Comparison of ENCODE assay signal across 10 cellular contexts in the genomic region with DNA sequence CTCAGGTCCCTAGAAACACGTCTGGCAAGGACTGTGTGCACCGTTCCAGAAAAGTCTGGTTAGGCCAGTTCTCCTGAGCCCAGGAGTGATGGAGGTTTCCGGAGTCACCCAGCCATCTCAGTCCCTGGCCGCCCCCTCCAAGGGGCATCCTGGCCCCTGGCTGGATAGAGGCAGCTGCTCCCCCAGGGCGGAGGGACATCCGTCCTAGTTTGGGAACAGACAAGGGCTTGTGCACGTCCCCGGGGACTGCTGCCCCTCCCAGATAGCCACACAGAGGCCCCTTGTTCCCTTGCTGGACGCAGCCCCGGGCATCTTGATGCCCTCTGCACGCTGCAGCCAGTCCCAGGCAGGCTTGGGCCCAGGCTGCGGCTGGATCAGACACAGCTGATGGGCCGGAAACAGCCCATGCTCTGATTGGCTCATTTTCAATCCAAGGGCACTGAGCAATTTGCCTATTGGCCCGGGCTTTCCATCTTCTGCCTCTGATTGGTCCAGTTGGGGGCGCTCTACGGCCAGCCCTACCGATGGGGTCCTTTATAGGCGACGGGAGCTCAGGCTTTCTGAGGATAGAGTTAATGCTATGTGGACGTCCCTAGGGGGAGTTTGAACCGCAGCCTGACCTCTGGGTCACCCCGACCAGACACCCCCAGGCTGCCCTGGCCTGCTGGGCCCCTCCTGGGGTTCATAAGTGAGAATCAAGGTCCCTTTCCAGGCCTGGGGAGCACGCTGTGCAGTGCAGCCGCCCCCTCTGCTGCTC. TPM values are rescaled to one million over a fixed set of nuclear protein-coding genes. Genes with fewer than 3 reads are reported as not detected.
DNase-seq lines count a peak whose midpoint lies in the region; TF ChIP-seq lines count a peak whose summit lies in the region.
"Had no signal": no experiment of that assay in that cellular context is flagged by ENCODE, and none has a peak within 500 bp of the region (broad histone marks: within the 10 kb centered on the region; RNA-seq: fewer than 3 reads in every experiment).

No MANE protein-coding gene starts in this region.

- H3K9me3 ChIP-seq in liver (ENCODE audit: control insufficient read depth in 4 of 4, low read length in 3 of 4) (no peaks in the 10 kb centered on the region), suprapubic skin (no peaks in the 10 kb centered on the region)

- H3K36me3 Mint-ChIP-seq in HFFc6 (ENCODE audit: low read depth) = peaks cover 8% of the 10 kb centered on the region; the same call in 1 of the 2 replicates

- peaks cover 25% of the 10 kb centered on the region for H3K4me1 Mint-ChIP-seq in HFFc6 (ENCODE audit: low read depth)

- no peak for DNase-seq in HFFc6
- peak in 1 of 2 donors; percentile 82 for DNase-seq in suprapubic skin (ENCODE audit: low spot score in 2 of 2)
- no peak for DNase-seq in NCI-H510A treated with DMSO at 0.1 percent for 48 hours (lab: John Stamatoyannopoulos, UW)
- DNase-seq in NOMO-1 treated with DMSO at 0.1 percent for 48 hours (lab: John Stamatoyannopoulos, UW; ENCODE audit: unreplicated experiment) = no peak
- DNase-seq in NCI-H526 (lab: John Stamatoyannopoulos, UW) = no peak
- no peak for DNase-seq in NCI-H1436 treated with DMSO at 0.1 percent for 48 hours (lab: John Stamatoyannopoulos, UW)
- DNase-seq: NCI-H1417 treated with DMSO at 0.1 percent for 48 hours had no signal

- TF ChIP-seq CTCF in HFFc6 (IDR thresholded peaks at IDR 0.05) = peak; percentile 62
- no peak for TF ChIP-seq CTCF in liver (IDR thresholded peaks at IDR 0.05; ENCODE audit: low read depth, low read length, missing input control)
- TF ChIP-seq CTCF in suprapubic skin (IDR thresholded peaks at IDR 0.05) = no peak

- H3K27ac Mint-ChIP-seq in HFFc6 = peak overlapping the region; percentile 98
- H3K27ac Mint-ChIP-seq: T-helper 2 cell treated with Interferon-gamma antibody and Interleukin-4, amounts not matched to agents 5 μg/mL and 100 μg/mL, for 36 hours had no signal

- TF ChIP-seq POLR2A in suprapubic skin (IDR thresholded peaks at IDR 0.05) = no peak

- TF ChIP-seq RAD21 in liver (IDR thresholded peaks at IDR 0.05) = no peak

- peaks cover 0 to 15% (median 8%) of the 10 kb centered on the region in 4 donors for H3K4me1 ChIP-seq in liver (ENCODE audit: control insufficient read depth in 4 of 4, insufficient read depth in 4 of 4, low read length in 3 of 4)
- peaks cover 55% of the 10 kb centered on the region for H3K4me1 ChIP-seq in suprapubic skin

- no peaks in the 10 kb centered on the region for H3K27me3 ChIP-seq in liver (ENCODE audit: control insufficient read depth in 4 of 4, insufficient read depth in 4 of 4, low read length in 3 of 4)
- H3K27me3 ChIP-seq in suprapubic skin = no peaks in the 10 kb centered on the region

- peaks cover 0 to 3% (median 0%) of the 10 kb centered on the region in 4 donors for H3K36me3 ChIP-seq in liver (ENCODE audit: control insufficient read depth in 4 of 4, insufficient read depth in 3 of 4, low read depth in 1 of 4, low read length in 3 of 4)
- H3K36me3 ChIP-seq in suprapubic skin = peaks cover 15% of the 10 kb centered on the region

- no peak for TF ChIP-seq EP300 in suprapubic skin (IDR thresholded peaks at IDR 0.05)

- peaks cover 2% of the 10 kb centered on the region; the same call in 1 of the 2 replicates for H3K27me3 Mint-ChIP-seq in HFFc6 (ENCODE audit: insufficient read depth)

- H3K9ac ChIP-seq in liver (ENCODE audit: low read depth in 1 of 2, low read length in 2 of 2) = no peak overlapping the region

- H3K4me3 Mint-ChIP-seq in HFFc6 = peak overlapping the region; percentile 37; the same call in 1 of the 2 replicates
- H3K4me3 Mint-ChIP-seq: T-helper 2 cell treated with Interferon-gamma antibody and Interleukin-4, amounts not matched to agents 5 μg/mL and 100 μg/mL, for 36 hours had no signal

- H3K27ac ChIP-seq in cingulate gyrus (ENCODE audit: low read depth, low read length) (peak overlapping the region; percentile 93), liver (ENCODE audit: low read depth in 1 of 2, low read length in 2 of 2) (peak overlapping the region; percentile 2 to 28), suprapubic skin (peak overlapping the region; percentile 82)

- H3K4me3 ChIP-seq in liver (ENCODE audit: low read depth in 1 of 3, low read length in 3 of 3) = no peak overlapping the region
- H3K4me3 ChIP-seq in suprapubic skin = peak overlapping the region; percentile 15

- no peaks in the 10 kb centered on the region for H3K9me3 Mint-ChIP-seq in HFFc6
- H3K9me3 Mint-ChIP-seq: T-helper 2 cell treated with Interferon-gamma antibody and Interleukin-4, amounts not matched to agents 5 μg/mL and 100 μg/mL, for 36 hours had no signal

- 86% methylated on average over 24 of the region's 24 CpGs for WGBS in liver
- WGBS in suprapubic skin = 61% methylated on average over 12 of the region's 24 CpGs

TF ChIP-seq in liver, 16 proteins besides CTCF, POLR2A, EP300 and RAD21 (continues in another document):
- TF ChIP-seq, protein P1, sequence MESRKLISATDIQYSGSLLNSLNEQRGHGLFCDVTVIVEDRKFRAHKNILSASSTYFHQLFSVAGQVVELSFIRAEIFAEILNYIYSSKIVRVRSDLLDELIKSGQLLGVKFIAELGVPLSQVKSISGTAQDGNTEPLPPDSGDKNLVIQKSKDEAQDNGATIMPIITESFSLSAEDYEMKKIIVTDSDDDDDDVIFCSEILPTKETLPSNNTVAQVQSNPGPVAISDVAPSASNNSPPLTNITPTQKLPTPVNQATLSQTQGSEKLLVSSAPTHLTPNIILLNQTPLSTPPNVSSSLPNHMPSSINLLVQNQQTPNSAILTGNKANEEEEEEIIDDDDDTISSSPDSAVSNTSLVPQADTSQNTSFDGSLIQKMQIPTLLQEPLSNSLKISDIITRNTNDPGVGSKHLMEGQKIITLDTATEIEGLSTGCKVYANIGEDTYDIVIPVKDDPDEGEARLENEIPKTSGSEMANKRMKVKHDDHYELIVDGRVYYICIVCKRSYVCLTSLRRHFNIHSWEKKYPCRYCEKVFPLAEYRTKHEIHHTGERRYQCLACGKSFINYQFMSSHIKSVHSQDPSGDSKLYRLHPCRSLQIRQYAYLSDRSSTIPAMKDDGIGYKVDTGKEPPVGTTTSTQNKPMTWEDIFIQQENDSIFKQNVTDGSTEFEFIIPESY (IDR thresholded peaks at IDR 0.05) = no peak
- no peak for TF ChIP-seq GABPA (IDR thresholded peaks at IDR 0.05 in 1 of 2, conservative IDR thresholded peaks at IDR 0.05 in 1 of 2)
- TF ChIP-seq SP1 (IDR thresholded peaks at IDR 0.05) = no peak
- TF ChIP-seq, protein P2, sequence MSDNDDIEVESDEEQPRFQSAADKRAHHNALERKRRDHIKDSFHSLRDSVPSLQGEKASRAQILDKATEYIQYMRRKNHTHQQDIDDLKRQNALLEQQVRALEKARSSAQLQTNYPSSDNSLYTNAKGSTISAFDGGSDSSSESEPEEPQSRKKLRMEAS (IDR thresholded peaks at IDR 0.05) = no peak
- no peak for TF ChIP-seq HNF4A (conservative IDR thresholded peaks at IDR 0.05)
- no peak for TF ChIP-seq RXRA (IDR thresholded peaks at IDR 0.05)
- TF ChIP-seq, protein P3, sequence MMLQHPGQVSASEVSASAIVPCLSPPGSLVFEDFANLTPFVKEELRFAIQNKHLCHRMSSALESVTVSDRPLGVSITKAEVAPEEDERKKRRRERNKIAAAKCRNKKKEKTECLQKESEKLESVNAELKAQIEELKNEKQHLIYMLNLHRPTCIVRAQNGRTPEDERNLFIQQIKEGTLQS (IDR thresholded peaks at IDR 0.05) = no peak
- TF ChIP-seq EGR1 (IDR thresholded peaks at IDR 0.05; ENCODE audit: low read depth in 2 of 2) = no peak
- no peak for TF ChIP-seq FOXA2 (IDR thresholded peaks at IDR 0.05)
- no peak for TF ChIP-seq HNF4G (IDR thresholded peaks at IDR 0.05)
- no peak for TF ChIP-seq NR2F2 (IDR thresholded peaks at IDR 0.05)
- TF ChIP-seq YY1 (IDR thresholded peaks at IDR 0.05) = no peak
- TF ChIP-seq TAF1 (conservative IDR thresholded peaks at IDR 0.05) = no peak
- TF ChIP-seq FOXA1 (IDR thresholded peaks at IDR 0.05) = no peak
- TF ChIP-seq JUND (IDR thresholded peaks at IDR 0.05) = no peak

RNA-seq across cellular contexts. Expression of a gene that starts 3.7 kb away (rescaled TPM):
- total RNA-seq in HFFc6 (2021; fragmentation: NEBNext Ultra II Directional; extraction: Animal tissue kit (Norgen Biotek cat#: 25700)) = 10 to 100 TPM; 16.8 to 22.0 (median 20.5) TPM
- total RNA-seq in liver (1 to 10 TPM; 2.6 to 4.8 TPM), suprapubic skin (1 to 10 TPM; 3.9 to 9.9 (median 8.6) TPM)
- 1 to 10 TPM; 1.2 to 4.0 TPM for polyA plus RNA-seq in liver

RNA-seq across cellular contexts. Expression of a gene that starts 24.6 kb away (rescaled TPM):
- total RNA-seq in HFFc6 (2021; fragmentation: NEBNext Ultra II Directional; extraction: Animal tissue kit (Norgen Biotek cat#: 25700)) = 10 to 100 TPM; 69.5 to 83.0 (median 72.0) TPM
- total RNA-seq in liver (10 to 100 TPM; 21.5 to 23.4 TPM), suprapubic skin (100 to 1,000 TPM in 1 of 4 donors, 10 to 100 TPM in 3; 53.3 to 108 (median 77.3) TPM)
- polyA plus RNA-seq in liver = 10 to 100 TPM; 44.0 to 74.8 TPM

RNA-seq across cellular contexts. Expression of a gene that starts 32.6 kb away (rescaled TPM):
- 100 to 1,000 TPM in 5 of 6 experiments, 10 to 100 TPM in 1; 74.5 to 135 (median 125) TPM for total RNA-seq in HFFc6 (2021; fragmentation: NEBNext Ultra II Directional; extraction: Animal tissue kit (Norgen Biotek cat#: 25700))
- total RNA-seq in liver = 10 to 100 TPM; 19.7 to 47.1 TPM
- 10 to 100 TPM in 1 of 2 donors, 1 to 10 TPM in 1; 8.7 to 20.3 TPM for polyA plus RNA-seq in liver
- 10 to 100 TPM; 36.1 to 54.4 (median 44.2) TPM for total RNA-seq in suprapubic skin

RNA-seq across cellular contexts. Expression of a gene that starts 43.5 kb away (rescaled TPM):
- total RNA-seq in HFFc6 (2021; fragmentation: NEBNext Ultra II Directional; extraction: Animal tissue kit (Norgen Biotek cat#: 25700)) = 10 to 100 TPM in 1 of 6 experiments, 1 to 10 TPM in 5; 5.0 to 10.1 (median 8.5) TPM
- 10 to 100 TPM; 20.5 to 26.3 TPM for total RNA-seq in liver
- 10 to 100 TPM in 1 of 2 donors, 1 to 10 TPM in 1; 7.8 to 19.1 TPM for polyA plus RNA-seq in liver
- total RNA-seq in suprapubic skin = 10 to 100 TPM in 2 of 4 donors, 1 to 10 TPM in 2; 9.1 to 11.1 (median 9.6) TPM

RNA-seq across cellular contexts. Expression of a gene that starts 59.4 kb away (rescaled TPM):
- 1 to 10 TPM in 1 of 6 experiments, under 1 TPM in 5; 0.19 to 1.0 (median 0.74) TPM for total RNA-seq in HFFc6 (2021; fragmentation: NEBNext Ultra II Directional; extraction: Animal tissue kit (Norgen Biotek cat#: 25700))
- total RNA-seq in liver (10 to 100 TPM in 1 of 2 donors, under 1 TPM in 1; 0.33 to 74.1 TPM), suprapubic skin (not detected)
- under 1 TPM in 1 of 2 donors, not detected in 1; 0.05 TPM for polyA plus RNA-seq in liver

Comparison
In these comparisons a context has a peak if more than half of its experiments do, and no peak if none do; other contexts are left out.
1. H3K27ac ChIP-seq: peak in every context shown above with its lines; median percentile 93 in cingulate gyrus; 82 in suprapubic skin; 15 in liver.